Comparison of ENCODE assay signal across 1 cellular context in genomic region chr1:77978969-77979838, GRCh38.
TF ChIP-seq lines count a peak whose summit lies in the region.

Gene FUBP1, minus strand, starts transcription at chr1:77979072. Its CDS starts 68 bp downstream, at chr1:77979004.

TF ChIP-seq in HEK293, 187 proteins besides CTCF, POLR2A, EP300 and RAD21 (continued from another document and continues in another):
- no peak for TF ChIP-seq TSHZ1 (tag by site-specific recombination; IDR thresholded peaks at IDR 0.05; ENCODE audit: borderline replicate concordance)
- peak; percentile 88 for TF ChIP-seq KLF17 (tag by site-specific recombination; IDR thresholded peaks at IDR 0.05)
- TF ChIP-seq ZEB2 (tag by site-specific recombination; IDR thresholded peaks at IDR 0.05), result peak; percentile 89
- peak; percentile 52; the same call in 1 of the 2 replicates for TF ChIP-seq ZBTB1 (tag by site-specific recombination; IDR thresholded peaks at IDR 0.05)
- TF ChIP-seq ZNF501 (tag by site-specific recombination; IDR thresholded peaks at IDR 0.05), result peak; percentile 96
- TF ChIP-seq SCRT2 (tag by site-specific recombination; IDR thresholded peaks at IDR 0.05), result peak; percentile 100
- peak; percentile 2; the same call in 1 of the 2 replicates for TF ChIP-seq ZNF660 (tag by site-specific recombination; IDR thresholded peaks at IDR 0.05)
- TF ChIP-seq INSM2 (tag by site-specific recombination; IDR thresholded peaks at IDR 0.05), result peak; percentile 13; the same call in 1 of the 2 replicates
- TF ChIP-seq ZNF16 (tag by site-specific recombination; IDR thresholded peaks at IDR 0.05; ENCODE audit: low read depth), result no peak
- TF ChIP-seq ZNF529 (tag by site-specific recombination; IDR thresholded peaks at IDR 0.05; ENCODE audit: insufficient replicate concordance), result no peak
- 0 out of 2 replicates have a peak, but pooled peaks have one; percentile 47 for TF ChIP-seq ZSCAN23 (tag by site-specific recombination; IDR thresholded peaks at IDR 0.05)
- no peak for TF ChIP-seq ZNF701 (tag by site-specific recombination; IDR thresholded peaks at IDR 0.05)
- TF ChIP-seq ZNF768 (tag by site-specific recombination; IDR thresholded peaks at IDR 0.05), result peak; percentile 76; the same call in 1 of the 2 replicates
- TF ChIP-seq KLF7 (tag by site-specific recombination; IDR thresholded peaks at IDR 0.05; ENCODE audit: borderline replicate concordance), result peak; percentile 94
- TF ChIP-seq ZNF48 (tag by site-specific recombination; IDR thresholded peaks at IDR 0.05), result no peak
- TF ChIP-seq ZFP3 (tag by site-specific recombination; IDR thresholded peaks at IDR 0.05; ENCODE audit: low read depth), result peak; percentile 13; the same call in 1 of the 2 replicates
- 0 out of 2 replicates have a peak, but pooled peaks have one; percentile 55 for TF ChIP-seq ZBTB7A (tag by site-specific recombination; IDR thresholded peaks at IDR 0.05; ENCODE audit: low read depth)
- no peak for TF ChIP-seq ZNF426 (tag by site-specific recombination; IDR thresholded peaks at IDR 0.05)
- no peak for TF ChIP-seq ZFP41 (tag by site-specific recombination; IDR thresholded peaks at IDR 0.05; ENCODE audit: borderline replicate concordance)
- TF ChIP-seq TRIM28 (IDR thresholded peaks at IDR 0.05; ENCODE audit: borderline replicate concordance, low read length), result peak; percentile 97
- TF ChIP-seq ZNF600 (tag by site-specific recombination; IDR thresholded peaks at IDR 0.05), result peak; percentile 70
- peak; percentile 79 for TF ChIP-seq ZNF561 (tag by site-specific recombination; IDR thresholded peaks at IDR 0.05; ENCODE audit: borderline replicate concordance)
- peak; percentile 75; the same call in 1 of the 2 replicates for TF ChIP-seq ZNF692 (tag by site-specific recombination; IDR thresholded peaks at IDR 0.05)
- peak; percentile 83 for TF ChIP-seq ZNF335 (tag by site-specific recombination; conservative IDR thresholded peaks at IDR 0.05)
- no peak for TF ChIP-seq ZNF704 (tag by site-specific recombination; IDR thresholded peaks at IDR 0.05)
- no peak for TF ChIP-seq ZNF280C (tag by site-specific recombination; IDR thresholded peaks at IDR 0.05)
- no peak for TF ChIP-seq ZNF488 (tag by site-specific recombination; IDR thresholded peaks at IDR 0.05)
- 0 out of 2 replicates have a peak, but pooled peaks have one; percentile 44 for TF ChIP-seq GLIS1 (tag by site-specific recombination; IDR thresholded peaks at IDR 0.05)
- TF ChIP-seq ZNF777 (tag by site-specific recombination; IDR thresholded peaks at IDR 0.05; ENCODE audit: borderline replicate concordance), result no peak
- TF ChIP-seq PRDM1 (tag by site-specific recombination; IDR thresholded peaks at IDR 0.05), result no peak
- no peak for TF ChIP-seq OSR2 (tag by site-specific recombination; IDR thresholded peaks at IDR 0.05)
- TF ChIP-seq SP2 (tag by site-specific recombination; IDR thresholded peaks at IDR 0.05), result peak; percentile 67
- peak; percentile 82; the same call in 1 of the 2 replicates for TF ChIP-seq REPIN1 (tag by site-specific recombination; IDR thresholded peaks at IDR 0.05; ENCODE audit: low read depth)
- TF ChIP-seq ZNF280D (tag by site-specific recombination; IDR thresholded peaks at IDR 0.05), result peak; percentile 66
- no peak for TF ChIP-seq ZNF530 (tag by site-specific recombination; IDR thresholded peaks at IDR 0.05; ENCODE audit: low read depth)
- peak; percentile 86 for TF ChIP-seq SP7 (tag by site-specific recombination; IDR thresholded peaks at IDR 0.05)
- peak; percentile 98 for TF ChIP-seq ZBTB8A (tag by site-specific recombination; IDR thresholded peaks at IDR 0.05)
- peak; percentile 89 for TF ChIP-seq ZNF76 (tag by site-specific recombination; IDR thresholded peaks at IDR 0.05; ENCODE audit: borderline replicate concordance, low read depth)
- no peak for TF ChIP-seq ZNF157 (tag by site-specific recombination; IDR thresholded peaks at IDR 0.05)
- peak; percentile 98 for TF ChIP-seq SCRT1 (tag by site-specific recombination; IDR thresholded peaks at IDR 0.05; ENCODE audit: borderline replicate concordance)
- no peak for TF ChIP-seq ZNF394 (tag by site-specific recombination; IDR thresholded peaks at IDR 0.05; ENCODE audit: borderline replicate concordance)
- no peak for TF ChIP-seq ZNF830 (tag by site-specific recombination; IDR thresholded peaks at IDR 0.05; ENCODE audit: low read depth)
- TF ChIP-seq ZNF10 (tag by site-specific recombination; IDR thresholded peaks at IDR 0.05), result peak; percentile 37; the same call in 1 of the 2 replicates
- TF ChIP-seq ZNF548 (tag by site-specific recombination; IDR thresholded peaks at IDR 0.05), result peak; percentile 52; the same call in 1 of the 2 replicates
- TF ChIP-seq ZNF580 (tag by site-specific recombination; IDR thresholded peaks at IDR 0.05), result peak; percentile 87
- TF ChIP-seq ZNF514 (tag by site-specific recombination; IDR thresholded peaks at IDR 0.05), result no peak
- TF ChIP-seq KLF8 (tag by site-specific recombination; IDR thresholded peaks at IDR 0.05), result peak; percentile 97
- TF ChIP-seq ZNF311 (tag by site-specific recombination; IDR thresholded peaks at IDR 0.05; ENCODE audit: borderline replicate concordance), result no peak
- no peak for TF ChIP-seq ZNF791 (tag by site-specific recombination; IDR thresholded peaks at IDR 0.05)
- TF ChIP-seq GLI2 (tag by site-specific recombination; IDR thresholded peaks at IDR 0.05; ENCODE audit: borderline replicate concordance, low read depth), result no peak
- TF ChIP-seq ZIC2 (tag by site-specific recombination; IDR thresholded peaks at IDR 0.05), result 0 out of 2 replicates have a peak, but pooled peaks have one; percentile 21
- peak; percentile 15 for TF ChIP-seq ZNF654 (tag by site-specific recombination; IDR thresholded peaks at IDR 0.05; ENCODE audit: low read depth)
- TF ChIP-seq YY1 (tag by site-specific recombination; IDR thresholded peaks at IDR 0.05), result peak; percentile 10; the same call in 1 of the 2 replicates
